In genomic region chr9:83622814-83623633, GRCh38 we compare ENCODE assay signal across 1 cellular context.
TF ChIP-seq lines count a peak whose summit lies in the region.

IDNK (plus strand) TSS chr9:83623143; CDS start chr9:83623172, 29 bp downstream.

TF ChIP-seq in HCT116, 20 proteins besides CTCF, POLR2A, EP300 and RAD21 (continued from another document):
- TF ChIP-seq MAX (IDR thresholded peaks at IDR 0.05) (peak; percentile 58; the same call in 1 of the 2 replicates), YY1 (IDR thresholded peaks at IDR 0.05; ENCODE audit: extremely low read depth, insufficient replicate concordance, low read depth, low read length) (peak; percentile 70)
- TF ChIP-seq, protein P1, sequence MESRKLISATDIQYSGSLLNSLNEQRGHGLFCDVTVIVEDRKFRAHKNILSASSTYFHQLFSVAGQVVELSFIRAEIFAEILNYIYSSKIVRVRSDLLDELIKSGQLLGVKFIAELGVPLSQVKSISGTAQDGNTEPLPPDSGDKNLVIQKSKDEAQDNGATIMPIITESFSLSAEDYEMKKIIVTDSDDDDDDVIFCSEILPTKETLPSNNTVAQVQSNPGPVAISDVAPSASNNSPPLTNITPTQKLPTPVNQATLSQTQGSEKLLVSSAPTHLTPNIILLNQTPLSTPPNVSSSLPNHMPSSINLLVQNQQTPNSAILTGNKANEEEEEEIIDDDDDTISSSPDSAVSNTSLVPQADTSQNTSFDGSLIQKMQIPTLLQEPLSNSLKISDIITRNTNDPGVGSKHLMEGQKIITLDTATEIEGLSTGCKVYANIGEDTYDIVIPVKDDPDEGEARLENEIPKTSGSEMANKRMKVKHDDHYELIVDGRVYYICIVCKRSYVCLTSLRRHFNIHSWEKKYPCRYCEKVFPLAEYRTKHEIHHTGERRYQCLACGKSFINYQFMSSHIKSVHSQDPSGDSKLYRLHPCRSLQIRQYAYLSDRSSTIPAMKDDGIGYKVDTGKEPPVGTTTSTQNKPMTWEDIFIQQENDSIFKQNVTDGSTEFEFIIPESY (IDR thresholded peaks at IDR 0.05; ENCODE audit: extremely low read depth, insufficient replicate concordance, low read length), result no peak
